In the genomic region with DNA sequence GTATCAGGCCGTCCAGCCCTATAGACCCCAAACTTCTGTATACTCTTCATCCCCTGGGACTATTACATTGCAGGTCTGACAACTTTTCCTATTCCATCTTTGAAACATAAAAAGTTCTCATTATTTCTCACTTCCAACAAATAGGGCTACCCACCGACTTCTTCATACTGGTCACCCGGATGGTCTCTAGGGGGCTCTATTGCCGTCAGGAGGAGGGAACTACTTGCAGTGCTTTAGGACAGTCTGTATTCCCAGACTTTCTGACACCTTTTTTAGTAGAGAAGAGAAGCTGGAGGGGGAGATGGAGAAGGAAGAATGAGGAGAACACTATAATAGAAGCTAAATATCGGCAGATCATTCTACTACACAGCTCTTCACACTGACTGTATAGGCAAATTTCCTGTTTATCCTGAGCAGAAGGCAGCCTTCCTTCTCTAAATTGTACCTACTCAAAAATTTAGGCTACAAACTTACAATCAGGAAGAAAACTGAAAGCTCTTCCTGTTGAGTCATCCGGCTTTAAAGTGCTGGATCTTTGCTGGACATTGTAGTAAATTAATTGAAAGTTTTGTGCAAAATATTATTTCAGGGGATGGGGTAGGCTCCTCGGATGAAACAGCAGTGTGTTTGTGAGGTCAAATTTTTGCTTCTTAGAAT, we compare ENCODE assay signal across 9 cellular contexts. TPM values are rescaled to one million over a fixed set of nuclear protein-coding genes. Genes with fewer than 3 reads are reported as not detected.
DNase-seq lines count a peak whose midpoint lies in the region; ATAC-seq and TF ChIP-seq lines count a peak whose summit lies in the region.
"Had no signal": no experiment of that assay in that cellular context is flagged by ENCODE, and none has a peak within 500 bp of the region (broad histone marks: within the 10 kb centered on the region; RNA-seq: fewer than 3 reads in every experiment).

No MANE protein-coding gene starts in this region.

- ATAC-seq in activated CD8-positive, alpha-beta T cell treated with anti-CD3 and anti-CD28 coated beads for 36 hours = no peak
- ATAC-seq in gastrocnemius medialis = no peak

- H3K9me3 Mint-ChIP-seq in activated naive CD4-positive, alpha-beta T cell treated with anti-CD3 and anti-CD28 coated beads, Interleukin-2, amount 10 ng/mL, durations not matched to agents 7 days and 5 days = peaks cover 4% of the 10 kb centered on the region
- H3K9me3 Mint-ChIP-seq in activated CD8-positive, alpha-beta T cell treated with anti-CD3 and anti-CD28 coated beads for 36 hours = peaks cover 8% of the 10 kb centered on the region
- no peaks in the 10 kb centered on the region for H3K9me3 Mint-ChIP-seq in type B pancreatic cell

- no peaks in the 10 kb centered on the region for H3K27me3 Mint-ChIP-seq in activated naive CD4-positive, alpha-beta T cell treated with anti-CD3 and anti-CD28 coated beads, Interleukin-2, amount 10 ng/mL, durations not matched to agents 7 days and 5 days
- no peaks in the 10 kb centered on the region for H3K27me3 Mint-ChIP-seq in activated CD8-positive, alpha-beta T cell treated with anti-CD3 and anti-CD28 coated beads for 36 hours
- H3K27me3 Mint-ChIP-seq in type B pancreatic cell = no peaks in the 10 kb centered on the region

- no peaks in the 10 kb centered on the region for H3K9me2 ChIP-seq in OCI-LY7 (ENCODE audit: insufficient read depth, low read length)

- no peak overlapping the region for H2AFZ ChIP-seq in OCI-LY7 (ENCODE audit: low read length)

- no peak for DNase-seq in activated naive CD4-positive, alpha-beta T cell treated with anti-CD3 and anti-CD28 coated beads, Interleukin-2, amount 10 ng/mL, durations not matched to agents 7 days and 5 days
- DNase-seq in activated naive CD4-positive, alpha-beta T cell treated with Interleukin-2 at 50 U/mL for 16 hours = no peak
- DNase-seq in activated CD8-positive, alpha-beta T cell treated with anti-CD3 and anti-CD28 coated beads for 36 hours = no peak
- DNase-seq in fibroblast of villous mesenchyme (ENCODE audit: low read depth) (no peak), type B pancreatic cell (ENCODE audit: extremely low spot score, unreplicated experiment) (no peak), islet precursor cell (no peak), gastrocnemius medialis (no peak), OCI-LY7 (ENCODE audit: low spot score) (no peak)
- DNase-seq: COR-L47 had no signal

- H3K36me3 ChIP-seq in gastrocnemius medialis = no peaks in the 10 kb centered on the region
- no peaks in the 10 kb centered on the region; the same call in 1 of the 2 replicates for H3K36me3 ChIP-seq in OCI-LY7 (ENCODE audit: insufficient read depth, low read length)

- no peaks in the 10 kb centered on the region for H3K79me2 ChIP-seq in OCI-LY7 (ENCODE audit: insufficient read depth, low read depth, low read length)

- no peaks in the 10 kb centered on the region for H3K9me3 ChIP-seq in gastrocnemius medialis
- H3K9me3 ChIP-seq in OCI-LY7 (ENCODE audit: low read length) = no peaks in the 10 kb centered on the region

- H3K4me2 ChIP-seq in OCI-LY7 (ENCODE audit: low read length) = no peak overlapping the region

- peaks cover 0 to 7% of the 10 kb centered on the region in 2 donors for H3K4me1 ChIP-seq in gastrocnemius medialis
- no peaks in the 10 kb centered on the region for H3K4me1 ChIP-seq in OCI-LY7 (ENCODE audit: insufficient read depth, low read length, poor library complexity, severe bottlenecking)

- peak overlapping the region; percentile 99 for H3K27ac Mint-ChIP-seq in activated naive CD4-positive, alpha-beta T cell treated with anti-CD3 and anti-CD28 coated beads, Interleukin-2, amount 10 ng/mL, durations not matched to agents 7 days and 5 days
- peak overlapping the region; percentile 91 for H3K27ac Mint-ChIP-seq in activated CD8-positive, alpha-beta T cell treated with anti-CD3 and anti-CD28 coated beads for 36 hours
- H3K27ac Mint-ChIP-seq in type B pancreatic cell = peak overlapping the region; percentile 9

- H4K20me1 ChIP-seq in OCI-LY7 (ENCODE audit: insufficient read depth, low read length) = no peaks in the 10 kb centered on the region

- peaks cover 24% of the 10 kb centered on the region for H3K36me3 Mint-ChIP-seq in activated naive CD4-positive, alpha-beta T cell treated with anti-CD3 and anti-CD28 coated beads, Interleukin-2, amount 10 ng/mL, durations not matched to agents 7 days and 5 days
- H3K36me3 Mint-ChIP-seq in activated CD8-positive, alpha-beta T cell treated with anti-CD3 and anti-CD28 coated beads for 36 hours (ENCODE audit: low read depth) = peaks cover 3% of the 10 kb centered on the region
- H3K36me3 Mint-ChIP-seq in type B pancreatic cell = no peaks in the 10 kb centered on the region

- POLR2A ChIA-PET in activated CD8-positive, alpha-beta T cell treated with anti-CD3 and anti-CD28 coated beads for 36 hours (lab: Charles Lee) = interaction anchor here (0.6 to 1.2 kb wide), 2 partner anchors 13 to 61 kb away, joined by 3 to 4 read pairs; no protein-coding TSS in a partner anchor
- POLR2A ChIA-PET in OCI-LY7 (lab: Charles Lee) = no interaction called here

- H3K4me1 Mint-ChIP-seq in activated naive CD4-positive, alpha-beta T cell treated with anti-CD3 and anti-CD28 coated beads, Interleukin-2, amount 10 ng/mL, durations not matched to agents 7 days and 5 days = peaks cover 98% of the 10 kb centered on the region
- H3K4me1 Mint-ChIP-seq in activated CD8-positive, alpha-beta T cell treated with anti-CD3 and anti-CD28 coated beads for 36 hours (ENCODE audit: low read depth) = peaks cover 83% of the 10 kb centered on the region
- peaks cover 25% of the 10 kb centered on the region for H3K4me1 Mint-ChIP-seq in type B pancreatic cell (ENCODE audit: unreplicated experiment)

- TF ChIP-seq POLR2A in gastrocnemius medialis (IDR thresholded peaks at IDR 0.05) = no peak

- CTCF ChIA-PET in activated naive CD4-positive, alpha-beta T cell treated with anti-CD3 and anti-CD28 coated beads, Interleukin-2, amount 10 ng/mL, durations not matched to agents 7 days and 5 days (lab: Charles Lee) = no interaction called here
- CTCF ChIA-PET in activated CD8-positive, alpha-beta T cell treated with anti-CD3 and anti-CD28 coated beads for 36 hours (lab: Charles Lee) = interaction anchor here (0.7 kb wide), 1 partner anchor 55 kb away, joined by 3 read pairs; no protein-coding TSS in a partner anchor
- CTCF ChIA-PET in OCI-LY7 (lab: Charles Lee; ENCODE audit: unreplicated experiment) = no interaction called here

- intact Hi-C loops in activated CD8-positive, alpha-beta T cell treated with anti-CD3 and anti-CD28 coated beads for 36 hours (cut with micrococcal nuclease) = loop anchor here (5.0 to 10.0 kb wide), 4 partner anchors 33 to 250 kb away; no protein-coding TSS in a partner anchor
- intact Hi-C loops in gastrocnemius medialis (cut with DNase I; ENCODE audit: low total_unique reads) (no loop called here), OCI-LY7 (cut with micrococcal nuclease; ENCODE audit: unreplicated experiment) (no loop called here)

- no TSS peak for BruUV-seq in OCI-LY7 (replicated peaks; lab: Mats Ljungman, UMichigan)

- TF ChIP-seq CTCF in activated CD8-positive, alpha-beta T cell treated with anti-CD3 and anti-CD28 coated beads for 36 hours (IDR thresholded peaks at IDR 0.05) = no peak
- TF ChIP-seq CTCF in fibroblast of villous mesenchyme (IDR thresholded peaks at IDR 0.05; ENCODE audit: insufficient read depth, low read depth, low read length) = peak; percentile 16
- peak; percentile 30 for TF ChIP-seq CTCF in type B pancreatic cell (conservative IDR thresholded peaks at IDR 0.05)
- peak in 1 of 5 experiments; percentile 44 for TF ChIP-seq CTCF in gastrocnemius medialis (IDR thresholded peaks at IDR 0.05 in 4 of 5, conservative IDR thresholded peaks at IDR 0.05 in 1 of 5)
- no peak for TF ChIP-seq CTCF in OCI-LY7 (conservative IDR thresholded peaks at IDR 0.05; ENCODE audit: low read length)

- peak overlapping the region; percentile 24 for H3K4me3 Mint-ChIP-seq in activated naive CD4-positive, alpha-beta T cell treated with anti-CD3 and anti-CD28 coated beads, Interleukin-2, amount 10 ng/mL, durations not matched to agents 7 days and 5 days
- H3K4me3 Mint-ChIP-seq in activated CD8-positive, alpha-beta T cell treated with anti-CD3 and anti-CD28 coated beads for 36 hours = peak overlapping the region; percentile 22
- H3K4me3 Mint-ChIP-seq in type B pancreatic cell = no peak overlapping the region

- H3K4me3 ChIP-seq in fibroblast of villous mesenchyme (ENCODE audit: low read depth, low read length) (no peak overlapping the region), gastrocnemius medialis (no peak overlapping the region), OCI-LY7 (ENCODE audit: low read depth, low read length, poor library complexity, severe bottlenecking) (no peak overlapping the region)

- no peaks in the 10 kb centered on the region for H3K27me3 ChIP-seq in gastrocnemius medialis

- H3K27ac ChIP-seq in gastrocnemius medialis = no peak overlapping the region
- no peak overlapping the region for H3K27ac ChIP-seq in OCI-LY7 (ENCODE audit: low read depth, low read length, poor library complexity, severe bottlenecking)

- in situ Hi-C loops in gastrocnemius medialis (cut with MboI; ENCODE audit: low sequenced_read_pairs in 4 of 4) = no loop called here

RNA-seq across cellular contexts. Expression of gene CDC7, which starts 54.6 kb away (rescaled TPM):
- total RNA-seq in activated CD8-positive, alpha-beta T cell treated with anti-CD3 and anti-CD28 coated beads for 36 hours = 10 to 100 TPM; 28.0 to 30.3 TPM
- total RNA-seq in fibroblast of villous mesenchyme = 5.2 and 6.5 TPM in 2 replicates
- total RNA-seq in type B pancreatic cell (ENCODE audit: low replicate concordance) = 11.6 and 29.7 TPM in 2 replicates
- under 1 TPM in 3 of 4 donors, not detected in 1; 0.10 to 0.44 (median 0.20) TPM for total RNA-seq in gastrocnemius medialis
- 28.6 and 35.8 TPM in 2 replicates for total RNA-seq in OCI-LY7 (2014; rRNA removed; shearing (Covaris generic))
- 54.5 and 66.3 TPM in 2 replicates for total RNA-seq in OCI-LY7 (2022)

Comparison
In these comparisons a context has a peak if more than half of its experiments do, and no peak if none do; other contexts are left out.
1. H3K27ac Mint-ChIP-seq: peak in every context shown above with its lines; median percentile 99 in activated naive CD4-positive, alpha-beta T cell treated with anti-CD3 and anti-CD28 coated beads, Interleukin-2, amount 10 ng/mL, durations not matched to agents 7 days and 5 days; 91 in activated CD8-positive, alpha-beta T cell treated with anti-CD3 and anti-CD28 coated beads for 36 hours; 9 in type B pancreatic cell.
2. CTCF ChIP-seq: peak in fibroblast of villous mesenchyme (single experiment) and type B pancreatic cell (single experiment); none in activated CD8-positive, alpha-beta T cell treated with anti-CD3 and anti-CD28 coated beads for 36 hours (single experiment) and OCI-LY7 (single experiment).